ENCODE assay signal across 1 cellular context in the genomic region with DNA sequence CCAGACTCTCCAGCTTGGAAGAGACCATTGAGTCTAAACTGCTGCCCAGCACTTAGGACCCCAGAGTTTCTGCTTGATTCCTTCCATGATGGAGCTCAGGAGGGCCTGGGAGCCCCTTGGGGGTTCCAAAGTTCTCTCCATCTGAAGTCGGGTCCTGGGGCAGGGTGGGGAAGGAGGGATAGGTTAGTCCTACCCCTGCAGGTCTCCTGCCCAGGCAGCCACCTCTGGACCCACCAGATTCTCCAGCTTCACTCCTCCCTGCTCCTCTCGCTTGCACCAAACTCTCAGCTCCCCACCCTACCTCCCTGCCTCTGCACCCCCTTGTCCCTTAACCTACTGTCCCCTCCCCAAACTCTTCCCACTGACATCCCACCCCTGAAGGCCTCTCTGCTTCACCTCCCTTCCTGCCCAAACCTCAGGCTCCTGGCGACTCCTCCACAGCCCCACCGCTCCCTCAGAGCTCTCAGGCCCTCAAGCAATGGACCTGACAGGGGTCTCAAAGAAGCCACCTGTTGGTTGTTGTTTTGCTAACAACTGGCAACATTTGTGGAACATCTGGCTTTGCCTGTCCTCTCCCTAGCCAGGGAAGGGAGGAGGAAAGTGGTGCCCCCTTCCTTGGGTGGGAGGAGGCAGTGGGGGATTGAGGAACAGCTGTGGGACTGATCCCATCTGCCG.
TF ChIP-seq lines count a peak whose summit lies in the region.

No MANE protein-coding gene starts in this region.

TF ChIP-seq in WTC11, 78 proteins besides CTCF, POLR2A, EP300 and RAD21 (continued from another document):
- TF ChIP-seq OVOL2 (CRISPR knock-in tag; IDR thresholded peaks at IDR 0.05; ENCODE audit: borderline replicate concordance), result no peak
- TF ChIP-seq, protein P1, sequence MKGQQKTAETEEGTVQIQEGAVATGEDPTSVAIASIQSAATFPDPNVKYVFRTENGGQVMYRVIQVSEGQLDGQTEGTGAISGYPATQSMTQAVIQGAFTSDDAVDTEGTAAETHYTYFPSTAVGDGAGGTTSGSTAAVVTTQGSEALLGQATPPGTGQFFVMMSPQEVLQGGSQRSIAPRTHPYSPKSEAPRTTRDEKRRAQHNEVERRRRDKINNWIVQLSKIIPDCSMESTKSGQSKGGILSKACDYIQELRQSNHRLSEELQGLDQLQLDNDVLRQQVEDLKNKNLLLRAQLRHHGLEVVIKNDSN (CRISPR knock-in tag; IDR thresholded peaks at IDR 0.05), result no peak
- TF ChIP-seq, protein P2, sequence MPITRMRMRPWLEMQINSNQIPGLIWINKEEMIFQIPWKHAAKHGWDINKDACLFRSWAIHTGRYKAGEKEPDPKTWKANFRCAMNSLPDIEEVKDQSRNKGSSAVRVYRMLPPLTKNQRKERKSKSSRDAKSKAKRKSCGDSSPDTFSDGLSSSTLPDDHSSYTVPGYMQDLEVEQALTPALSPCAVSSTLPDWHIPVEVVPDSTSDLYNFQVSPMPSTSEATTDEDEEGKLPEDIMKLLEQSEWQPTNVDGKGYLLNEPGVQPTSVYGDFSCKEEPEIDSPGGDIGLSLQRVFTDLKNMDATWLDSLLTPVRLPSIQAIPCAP (CRISPR knock-in tag; IDR thresholded peaks at IDR 0.05), result no peak
- TF ChIP-seq, protein P3, sequence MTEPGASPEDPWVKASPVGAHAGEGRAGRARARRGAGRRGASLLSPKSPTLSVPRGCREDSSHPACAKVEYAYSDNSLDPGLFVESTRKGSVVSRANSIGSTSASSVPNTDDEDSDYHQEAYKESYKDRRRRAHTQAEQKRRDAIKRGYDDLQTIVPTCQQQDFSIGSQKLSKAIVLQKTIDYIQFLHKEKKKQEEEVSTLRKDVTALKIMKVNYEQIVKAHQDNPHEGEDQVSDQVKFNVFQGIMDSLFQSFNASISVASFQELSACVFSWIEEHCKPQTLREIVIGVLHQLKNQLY (CRISPR knock-in tag; IDR thresholded peaks at IDR 0.05), result no peak
- no peak for TF ChIP-seq IRF2 (CRISPR knock-in tag; IDR thresholded peaks at IDR 0.05; ENCODE audit: borderline replicate concordance, low read depth)
- TF ChIP-seq CREM (CRISPR knock-in tag; IDR thresholded peaks at IDR 0.05), result no peak
- no peak for TF ChIP-seq NR2C2 (CRISPR knock-in tag; IDR thresholded peaks at IDR 0.05)
- TF ChIP-seq, protein P4, sequence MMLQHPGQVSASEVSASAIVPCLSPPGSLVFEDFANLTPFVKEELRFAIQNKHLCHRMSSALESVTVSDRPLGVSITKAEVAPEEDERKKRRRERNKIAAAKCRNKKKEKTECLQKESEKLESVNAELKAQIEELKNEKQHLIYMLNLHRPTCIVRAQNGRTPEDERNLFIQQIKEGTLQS (CRISPR knock-in tag; conservative IDR thresholded peaks at IDR 0.05), result no peak
- TF ChIP-seq FOXP1 (CRISPR knock-in tag; IDR thresholded peaks at IDR 0.05; ENCODE audit: borderline replicate concordance), result no peak
- TF ChIP-seq, protein P5, sequence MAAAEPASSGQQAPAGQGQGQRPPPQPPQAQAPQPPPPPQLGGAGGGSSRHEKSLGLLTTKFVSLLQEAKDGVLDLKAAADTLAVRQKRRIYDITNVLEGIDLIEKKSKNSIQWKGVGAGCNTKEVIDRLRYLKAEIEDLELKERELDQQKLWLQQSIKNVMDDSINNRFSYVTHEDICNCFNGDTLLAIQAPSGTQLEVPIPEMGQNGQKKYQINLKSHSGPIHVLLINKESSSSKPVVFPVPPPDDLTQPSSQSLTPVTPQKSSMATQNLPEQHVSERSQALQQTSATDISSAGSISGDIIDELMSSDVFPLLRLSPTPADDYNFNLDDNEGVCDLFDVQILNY (CRISPR knock-in tag; IDR thresholded peaks at IDR 0.05), result no peak
- no peak for TF ChIP-seq ESRRA (CRISPR knock-in tag; IDR thresholded peaks at IDR 0.05; ENCODE audit: borderline replicate concordance)
- TF ChIP-seq, protein P6, sequence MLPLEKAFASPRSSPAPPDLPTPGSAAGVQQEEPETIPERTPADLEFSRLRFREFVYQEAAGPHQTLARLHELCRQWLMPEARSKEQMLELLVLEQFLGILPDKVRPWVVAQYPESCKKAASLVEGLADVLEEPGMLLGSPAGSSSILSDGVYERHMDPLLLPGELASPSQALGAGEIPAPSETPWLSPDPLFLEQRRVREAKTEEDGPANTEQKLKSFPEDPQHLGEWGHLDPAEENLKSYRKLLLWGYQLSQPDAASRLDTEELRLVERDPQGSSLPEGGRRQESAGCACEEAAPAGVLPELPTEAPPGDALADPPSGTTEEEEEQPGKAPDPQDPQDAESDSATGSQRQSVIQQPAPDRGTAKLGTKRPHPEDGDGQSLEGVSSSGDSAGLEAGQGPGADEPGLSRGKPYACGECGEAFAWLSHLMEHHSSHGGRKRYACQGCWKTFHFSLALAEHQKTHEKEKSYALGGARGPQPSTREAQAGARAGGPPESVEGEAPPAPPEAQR (CRISPR knock-in tag; IDR thresholded peaks at IDR 0.05), result no peak
- TF ChIP-seq, protein P7, sequence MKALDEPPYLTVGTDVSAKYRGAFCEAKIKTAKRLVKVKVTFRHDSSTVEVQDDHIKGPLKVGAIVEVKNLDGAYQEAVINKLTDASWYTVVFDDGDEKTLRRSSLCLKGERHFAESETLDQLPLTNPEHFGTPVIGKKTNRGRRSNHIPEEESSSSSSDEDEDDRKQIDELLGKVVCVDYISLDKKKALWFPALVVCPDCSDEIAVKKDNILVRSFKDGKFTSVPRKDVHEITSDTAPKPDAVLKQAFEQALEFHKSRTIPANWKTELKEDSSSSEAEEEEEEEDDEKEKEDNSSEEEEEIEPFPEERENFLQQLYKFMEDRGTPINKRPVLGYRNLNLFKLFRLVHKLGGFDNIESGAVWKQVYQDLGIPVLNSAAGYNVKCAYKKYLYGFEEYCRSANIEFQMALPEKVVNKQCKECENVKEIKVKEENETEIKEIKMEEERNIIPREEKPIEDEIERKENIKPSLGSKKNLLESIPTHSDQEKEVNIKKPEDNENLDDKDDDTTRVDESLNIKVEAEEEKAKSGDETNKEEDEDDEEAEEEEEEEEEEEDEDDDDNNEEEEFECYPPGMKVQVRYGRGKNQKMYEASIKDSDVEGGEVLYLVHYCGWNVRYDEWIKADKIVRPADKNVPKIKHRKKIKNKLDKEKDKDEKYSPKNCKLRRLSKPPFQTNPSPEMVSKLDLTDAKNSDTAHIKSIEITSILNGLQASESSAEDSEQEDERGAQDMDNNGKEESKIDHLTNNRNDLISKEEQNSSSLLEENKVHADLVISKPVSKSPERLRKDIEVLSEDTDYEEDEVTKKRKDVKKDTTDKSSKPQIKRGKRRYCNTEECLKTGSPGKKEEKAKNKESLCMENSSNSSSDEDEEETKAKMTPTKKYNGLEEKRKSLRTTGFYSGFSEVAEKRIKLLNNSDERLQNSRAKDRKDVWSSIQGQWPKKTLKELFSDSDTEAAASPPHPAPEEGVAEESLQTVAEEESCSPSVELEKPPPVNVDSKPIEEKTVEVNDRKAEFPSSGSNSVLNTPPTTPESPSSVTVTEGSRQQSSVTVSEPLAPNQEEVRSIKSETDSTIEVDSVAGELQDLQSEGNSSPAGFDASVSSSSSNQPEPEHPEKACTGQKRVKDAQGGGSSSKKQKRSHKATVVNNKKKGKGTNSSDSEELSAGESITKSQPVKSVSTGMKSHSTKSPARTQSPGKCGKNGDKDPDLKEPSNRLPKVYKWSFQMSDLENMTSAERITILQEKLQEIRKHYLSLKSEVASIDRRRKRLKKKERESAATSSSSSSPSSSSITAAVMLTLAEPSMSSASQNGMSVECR (CRISPR knock-in tag; IDR thresholded peaks at IDR 0.05; ENCODE audit: borderline replicate concordance), result no peak
